Comparison of ENCODE assay signal across 33 cellular contexts in the genomic region with DNA sequence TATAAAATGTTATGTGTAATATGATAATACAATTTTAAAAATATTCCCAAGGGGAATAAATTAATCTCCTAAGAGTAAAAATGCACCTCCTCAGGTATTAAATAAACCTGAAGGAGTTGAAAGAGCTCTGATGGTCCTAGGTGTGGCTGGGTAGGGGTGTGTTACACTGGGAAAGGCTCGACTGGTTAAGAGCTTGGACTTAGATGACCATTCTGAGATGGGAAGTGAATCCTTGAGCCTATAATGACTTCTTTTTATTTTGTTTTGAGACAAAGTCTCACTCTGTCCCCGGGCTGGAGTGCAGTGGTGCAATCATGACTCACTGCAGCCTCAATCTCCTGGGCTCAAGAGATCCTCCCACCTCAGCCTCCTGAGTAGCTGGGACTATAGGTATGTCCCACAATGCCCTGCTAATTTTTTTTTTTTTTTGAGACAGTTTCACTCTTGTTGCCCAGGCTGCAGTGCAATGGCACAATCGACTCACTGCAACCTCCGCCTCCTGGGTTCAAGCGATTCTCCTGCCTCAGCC.
"Had no signal": no experiment of that assay in that cellular context is flagged by ENCODE, and none has a peak within 500 bp of the region (broad histone marks: within the 10 kb centered on the region; RNA-seq: fewer than 3 reads in every experiment).

No MANE protein-coding gene starts in this region.

- H3K4me1 Mint-ChIP-seq: nephron progenitor cell; neural crest cell; stimulated activated memory B cell treated with anti-CD40 and anti-IgM and Interleukin-4, amounts not matched to agents 10 μg/mL and 1 μg/mL and 100 μg/mL, for 72 hours had no signal

- FAIRE-seq: urothelium cell line had no signal

- H3K27ac ChIP-seq: neutrophil, ovary, parathyroid adenoma, psoas muscle, skin epidermis, spleen, suprapubic skin, testis, tibial artery, upper lobe of left lung, vagina had no signal

- H3K9me3 Mint-ChIP-seq: naive thymus-derived CD8-positive, alpha-beta T cell; natural killer cell treated with Interleukin-12 subunit alpha and Interleukin-12 subunit beta and Interleukin-15 and Interleukin-18, amount 100 ng/mL, for 72 hours; nephron progenitor cell; neural crest cell; stimulated activated memory B cell treated with anti-CD40 and anti-IgM and Interleukin-4, amounts not matched to agents 10 μg/mL and 1 μg/mL and 100 μg/mL, for 72 hours; stimulated activated naive CD8-positive, alpha-beta T cell treated with anti-CD3 and anti-CD28 coated beads, Interleukin-15, amount 100 ng/mL, for 72 hours had no signal

- H3K9me3 ChIP-seq: neutrophil, ovary, psoas muscle, spleen, suprapubic skin, testis, tibial artery, transverse colon, upper lobe of left lung, vagina had no signal

- ATAC-seq: naive thymus-derived CD8-positive, alpha-beta T cell; natural killer cell treated with Interleukin-12 subunit alpha and Interleukin-12 subunit beta and Interleukin-15 and Interleukin-18, amount 100 ng/mL, for 72 hours; psoas muscle; right cardiac atrium; sciatic nerve; stimulated activated memory B cell treated with anti-CD40 and anti-IgM and Interleukin-4, amounts not matched to agents 10 μg/mL and 1 μg/mL and 100 μg/mL, for 72 hours; stimulated activated naive CD8-positive, alpha-beta T cell treated with anti-CD3 and anti-CD28 coated beads, Interleukin-15, amount 100 ng/mL, for 72 hours; stimulated activated naive CD8-positive, alpha-beta T cell treated with anti-CD3 and anti-CD28 coated beads, Interleukin-15, Interleukin-2, amounts not matched to agents 100 U/mL and 50 U/mL, for 24 hours had no signal

- H3K4me3 Mint-ChIP-seq: naive thymus-derived CD8-positive, alpha-beta T cell; natural killer cell treated with Interleukin-12 subunit alpha and Interleukin-12 subunit beta and Interleukin-15 and Interleukin-18, amount 100 ng/mL, for 72 hours; nephron progenitor cell; neural crest cell; stimulated activated memory B cell treated with anti-CD40 and anti-IgM and Interleukin-4, amounts not matched to agents 10 μg/mL and 1 μg/mL and 100 μg/mL, for 72 hours; stimulated activated naive CD8-positive, alpha-beta T cell treated with anti-CD3 and anti-CD28 coated beads, Interleukin-15, amount 100 ng/mL, for 72 hours had no signal

- H3K27me3 ChIP-seq: ovary, spleen, suprapubic skin, testis, tibial artery, transverse colon, upper lobe of left lung, vagina had no signal

- H2AFZ ChIP-seq: parathyroid adenoma had no signal

- DNase-seq: naive thymus-derived CD8-positive, alpha-beta T cell; nephron progenitor cell; nucleus accumbens; ovary; posterior cingulate gyrus; psoas muscle; right cardiac atrium; spleen; stimulated activated CD4-positive, alpha-beta T cell treated with anti-CD3 and anti-CD28 coated beads, Interleukin-12 subunit alpha, Interleukin-12 subunit beta, amount 100 ng/mL, for 4 hours; stimulated activated CD4-positive, alpha-beta T cell treated with anti-CD3 and anti-CD28 coated beads, Interleukin-1b, Interleukin-23, amount 100 ng/mL, for 48 hours; stimulated activated CD4-positive, alpha-beta T cell treated with anti-CD3 and anti-CD28 coated beads, Interleukin-4, amount 100 ng/mL, for 1 hour; stimulated activated CD4-positive, alpha-beta T cell treated with anti-CD3 and anti-CD28 coated beads, Interleukin-4, amount 100 ng/mL, for 4 hours; stimulated activated CD8-positive, alpha-beta memory T cell treated with anti-CD3 and anti-CD28 coated beads, Interleukin-4, amount 100 ng/mL, for 48 hours; stimulated activated naive CD4-positive, alpha-beta T cell; stimulated activated naive CD8-positive, alpha-beta T cell treated with anti-CD3 and anti-CD28 coated beads, Interleukin-15, amount 100 ng/mL, for 72 hours; stimulated activated naive CD8-positive, alpha-beta T cell treated with anti-CD3 and anti-CD28 coated beads, Interleukin-15, Interleukin-2, amounts not matched to agents 100 U/mL and 50 U/mL, for 24 hours; substantia nigra; testis; tibial artery; transverse colon; upper lobe of left lung had no signal

- H3K4me1 ChIP-seq: parathyroid adenoma, psoas muscle, spleen, suprapubic skin, testis, tibial artery, transverse colon, upper lobe of left lung, vagina had no signal

- H3K9ac ChIP-seq: parathyroid adenoma had no signal

- H3K4me3 ChIP-seq: ovary, psoas muscle, skin epidermis, smooth muscle cell, spleen, suprapubic skin, testis, tibial artery, transverse colon, upper lobe of left lung, vagina had no signal

- H3K36me3 ChIP-seq: neutrophil, ovary, spleen, suprapubic skin, tibial artery, transverse colon, upper lobe of left lung, vagina had no signal

- H3K27me3 Mint-ChIP-seq: natural killer cell treated with Interleukin-12 subunit alpha and Interleukin-12 subunit beta and Interleukin-15 and Interleukin-18, amount 100 ng/mL, for 72 hours; progenitor cell of endocrine pancreas; stimulated activated memory B cell treated with anti-CD40 and anti-IgM and Interleukin-4, amounts not matched to agents 10 μg/mL and 1 μg/mL and 100 μg/mL, for 72 hours; stimulated activated naive CD8-positive, alpha-beta T cell treated with anti-CD3 and anti-CD28 coated beads, Interleukin-15, amount 100 ng/mL, for 72 hours had no signal

- H3K36me3 Mint-ChIP-seq: natural killer cell treated with Interleukin-12 subunit alpha and Interleukin-12 subunit beta and Interleukin-15 and Interleukin-18, amount 100 ng/mL, for 72 hours; stimulated activated memory B cell treated with anti-CD40 and anti-IgM and Interleukin-4, amounts not matched to agents 10 μg/mL and 1 μg/mL and 100 μg/mL, for 72 hours had no signal

- H3K4me2 ChIP-seq: smooth muscle cell had no signal

- H3K79me2 ChIP-seq: parathyroid adenoma had no signal

- H3K27ac Mint-ChIP-seq: naive thymus-derived CD8-positive, alpha-beta T cell; natural killer cell treated with Interleukin-12 subunit alpha and Interleukin-12 subunit beta and Interleukin-15 and Interleukin-18, amount 100 ng/mL, for 72 hours; nephron progenitor cell; progenitor cell of endocrine pancreas; stimulated activated memory B cell treated with anti-CD40 and anti-IgM and Interleukin-4, amounts not matched to agents 10 μg/mL and 1 μg/mL and 100 μg/mL, for 72 hours; stimulated activated naive CD8-positive, alpha-beta T cell treated with anti-CD3 and anti-CD28 coated beads, Interleukin-15, amount 100 ng/mL, for 72 hours had no signal
